ENCODE assay signal across 8 cellular contexts in the genomic region with DNA sequence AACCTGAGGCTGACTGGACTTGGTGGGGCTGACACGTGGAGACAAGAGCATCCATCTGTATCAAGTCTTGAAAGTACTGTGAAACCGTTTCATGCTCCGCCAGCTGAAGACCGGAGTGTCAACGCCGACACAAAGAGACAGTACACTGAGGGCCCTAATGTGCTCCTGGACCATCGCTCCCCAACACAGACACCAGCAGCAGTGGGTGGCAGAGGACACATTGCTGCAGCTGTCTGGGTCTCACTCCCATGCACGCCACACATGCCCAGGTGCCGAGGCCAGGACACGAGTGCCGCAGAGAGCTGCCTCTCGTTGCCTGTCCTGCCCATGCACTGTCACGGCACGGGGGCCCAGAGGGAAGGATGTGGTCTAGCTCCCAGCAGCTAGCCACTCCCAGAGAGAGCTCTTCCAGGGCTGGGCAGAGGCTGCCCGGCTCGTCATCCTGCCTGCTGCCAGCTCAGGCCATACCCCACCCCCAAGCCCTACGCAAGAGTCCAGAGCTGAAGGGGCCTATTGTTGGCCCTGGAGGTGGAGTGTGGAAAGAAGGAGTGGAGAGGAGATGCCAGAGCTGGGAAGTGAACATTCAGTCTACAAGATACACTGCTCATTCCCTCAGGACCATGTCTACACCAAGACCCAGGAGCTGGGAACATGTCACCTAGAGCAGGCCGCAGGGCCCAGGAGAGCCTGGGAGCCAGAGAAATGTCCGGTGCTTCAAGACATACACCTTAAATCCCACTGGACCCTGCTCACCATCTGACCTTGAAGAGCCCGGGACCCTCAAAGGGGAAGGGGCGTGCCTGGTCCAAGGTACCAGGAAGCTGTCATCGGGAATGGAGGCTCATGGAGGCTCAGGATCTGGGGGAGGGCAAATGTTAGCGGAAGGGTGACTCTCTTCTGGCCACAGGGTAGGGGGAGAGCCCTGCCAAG. TPM values are rescaled to one million over a fixed set of nuclear protein-coding genes. Genes with fewer than 3 reads are reported as not detected.
DNase-seq lines count a peak whose midpoint lies in the region; ATAC-seq and TF ChIP-seq lines count a peak whose summit lies in the region.

No MANE protein-coding gene starts in this region.

- ATAC-seq in GM21723 (IDR thresholded peaks at IDR 0.05; ENCODE audit: unreplicated experiment), result peak; percentile 42
- ATAC-seq in left lung, result peak; percentile 57

- H3K27ac ChIP-seq in left lung (peak overlapping the region in 1 of 2 donors; percentile 88), stomach smooth muscle (ENCODE audit: low read length) (peak overlapping the region; percentile 18)

- no peaks in the 10 kb centered on the region for H3K9me3 ChIP-seq in left lung
- H3K9me3 ChIP-seq in stomach smooth muscle (ENCODE audit: control insufficient read depth in 2 of 2, low read length in 2 of 2), result no peaks in the 10 kb centered on the region

- H3K27me3 ChIP-seq in left lung (no peaks in the 10 kb centered on the region), stomach smooth muscle (ENCODE audit: control insufficient read depth in 1 of 2, insufficient read depth in 2 of 2, low read length in 2 of 2) (no peaks in the 10 kb centered on the region)

- intact Hi-C loops in left lung (cut with DNase I), result no loop called here

- H3K36me3 ChIP-seq in left lung (no peaks in the 10 kb centered on the region), stomach smooth muscle (ENCODE audit: control insufficient read depth in 2 of 2, insufficient read depth in 2 of 2, low read length in 2 of 2) (no peaks in the 10 kb centered on the region)

- CTCF ChIA-PET in HEK293T (lab: Yijun Ruan, JAX), result no interaction called here

- no peak overlapping the region for H3K9ac ChIP-seq in stomach smooth muscle (ENCODE audit: low read length in 2 of 2)

- DNase-seq in Daoy (ENCODE audit: low read depth), result peak; percentile 90
- DNase-seq in NOMO-1 treated with dmso at 0.1 percent for 144 hours (lab: John Stamatoyannopoulos, UW; ENCODE audit: unreplicated experiment), result peak; percentile 95
- DNase-seq in amygdala (lab: John Stamatoyannopoulos, UW), result peak in 54 of 56 donors; percentile 40 to 97 (median 86)
- peak; percentile 86 to 95 for DNase-seq in left lung
- no peak for DNase-seq in HEK293T (ENCODE audit: extremely low spot score)
- DNase-seq in kidney tubule cell (ENCODE audit: low spot score), result no peak

- H3K4me3 ChIP-seq in left lung, result no peak overlapping the region
- H3K4me3 ChIP-seq in stomach smooth muscle (ENCODE audit: low read length in 2 of 2), result no peak overlapping the region

- no peak for TF ChIP-seq CTCF in left lung (IDR thresholded peaks at IDR 0.05)

- POLR2A ChIA-PET in HEK293T (lab: Yijun Ruan, JAX), result no interaction called here

- H3K4me1 ChIP-seq in left lung (peaks cover 14 to 87% of the 10 kb centered on the region in 2 donors), stomach smooth muscle (ENCODE audit: control insufficient read depth, insufficient read depth, low read length) (peaks cover 23% of the 10 kb centered on the region)

TF ChIP-seq in HEK293T, 16 proteins besides CTCF, POLR2A, EP300 and RAD21:
- TF ChIP-seq ELF4 (IDR thresholded peaks at IDR 0.05) (no peak), ARNT (IDR thresholded peaks at IDR 0.05) (no peak), SP1 (IDR thresholded peaks at IDR 0.05) (no peak), BHLHE40 (IDR thresholded peaks at IDR 0.05; ENCODE audit: borderline replicate concordance) (no peak), NFRKB (IDR thresholded peaks at IDR 0.05) (no peak)

RNA-seq across cellular contexts. Expression of a gene that starts 7.7 kb away (rescaled TPM):
- total RNA-seq in Daoy (2014; rRNA removed; shearing (Covaris generic)), result 6.5 and 8.8 TPM in 2 replicates
- 10 to 100 TPM; 51.9 to 58.7 TPM for total RNA-seq in left lung

Comparison
In these comparisons a context has a peak if more than half of its experiments do, and no peak if none do; other contexts are left out.
1. DNase-seq: peak in Daoy (single experiment), NOMO-1 treated with dmso at 0.1 percent for 144 hours (single experiment), amygdala (54 of 56) and left lung (2 of 2); none in HEK293T (single experiment) and kidney tubule cell (single experiment).